17 cellular contexts compared by ENCODE assay signal in genomic region chr9:134285215-134285845, GRCh38. TPM values are rescaled to one million over a fixed set of nuclear protein-coding genes. Genes with fewer than 3 reads are reported as not detected.
DNase-seq lines count a peak whose midpoint lies in the region; ATAC-seq and TF ChIP-seq lines count a peak whose summit lies in the region.
"Had no signal": no experiment of that assay in that cellular context is flagged by ENCODE, and none has a peak within 500 bp of the region (broad histone marks: within the 10 kb centered on the region; RNA-seq: fewer than 3 reads in every experiment).

No MANE protein-coding gene starts in this region.

- no peak; the same call in 1 of the 2 replicates for ATAC-seq in HCT116
- no peak for ATAC-seq in GM18520 (IDR thresholded peaks at IDR 0.05; ENCODE audit: unreplicated experiment)

- WGBS in prostate gland = 87% methylated on average over 15 of the region's 15 CpGs

- intact Hi-C loops in HCT116 (cut with micrococcal nuclease) = no loop called here
- intact Hi-C loops in prostate gland (cut with DNase I) = no loop called here

- H2AFZ ChIP-seq in HCT116 (ENCODE audit: low read depth, low read length, poor library complexity, severe bottlenecking) = no peak overlapping the region

- H3K27ac ChIP-seq in HCT116 (ENCODE audit: low read depth, low read length) (no peak overlapping the region), VCaP (peak overlapping the region; percentile 85; the same call in 1 of the 2 replicates), epithelial cell of prostate (no peak overlapping the region), prostate gland (no peak overlapping the region)
- H3K27ac ChIP-seq: HL-60, KMS-11 had no signal

- no peaks in the 10 kb centered on the region for H3K9me2 ChIP-seq in HCT116 (ENCODE audit: insufficient read depth)

- DNase-seq in HCT116 (ENCODE audit: low read depth, low spot score) (no peak), epithelial cell of prostate (ENCODE audit: low read depth, low spot score) (peak; percentile 44), renal cortical epithelial cell (ENCODE audit: low read depth) (peak; percentile 6), prostate gland (ENCODE audit: low spot score) (no peak), HK-2 (ENCODE audit: unreplicated experiment) (no peak)
- DNase-seq: COR-L47, DMS153, EL, HCEC 1CT, MM.1S, NCI-H1105, NCI-H1694 treated with DMSO at 0.1 percent for 48 hours, SHP77 had no signal

- no peaks in the 10 kb centered on the region for H4K20me1 ChIP-seq in HCT116 (ENCODE audit: insufficient read depth)

- no peak overlapping the region for H3K4me3 ChIP-seq in HCT116 (replicated peaks in 1 of 2; ENCODE audit: low read depth in 1 of 2, low read length in 2 of 2)
- no peak overlapping the region for H3K4me3 ChIP-seq in prostate gland

- no peak for TF ChIP-seq RAD21 in HCT116 (IDR thresholded peaks at IDR 0.05; ENCODE audit: low read depth)

- H3K9me3 ChIP-seq in HCT116 (ENCODE audit: control insufficient read depth in 1 of 2, insufficient read depth in 1 of 2, low read depth in 1 of 2, low read length in 2 of 2) (no peaks in the 10 kb centered on the region), prostate gland (no peaks in the 10 kb centered on the region)

- no TSS peak for BruUV-seq in HCT116 (replicated peaks; lab: Mats Ljungman, UMichigan)

- no peaks in the 10 kb centered on the region for H3K27me3 ChIP-seq in HCT116 (ENCODE audit: insufficient read depth, low read length)
- no peaks in the 10 kb centered on the region for H3K27me3 ChIP-seq in prostate gland (replicated peaks; ENCODE audit: insufficient read depth)

- no peaks in the 10 kb centered on the region for H3K79me2 ChIP-seq in HCT116 (ENCODE audit: insufficient read depth, low read length)

- CTCF ChIA-PET in HCT116 (lab: Charles Lee) = no interaction called here

- RAD21 ChIA-PET in HCT116 (lab: Charles Lee; ENCODE audit: low non-redundant PET in 1 of 2, low total read pairs in 2 of 2, uncharacterized antibody in 2 of 2, unreplicated experiment in 2 of 2) = no interaction called here

- H3K9ac ChIP-seq in HCT116 (ENCODE audit: low read length) = no peak overlapping the region
- H3K9ac ChIP-seq: KMS-11 had no signal

- POLR2A ChIA-PET in HCT116 (lab: Charles Lee) = no interaction called here

- no peak for TF ChIP-seq CTCF in HCT116 (IDR thresholded peaks at IDR 0.05 in 2 of 3, conservative IDR thresholded peaks at IDR 0.05 in 1 of 3; ENCODE audit: borderline replicate concordance in 1 of 3, insufficient read depth in 1 of 3, low read depth in 2 of 3, low read length in 2 of 3)
- TF ChIP-seq CTCF in VCaP (conservative IDR thresholded peaks at IDR 0.05) = no peak
- TF ChIP-seq CTCF in prostate gland (IDR thresholded peaks at IDR 0.05) = no peak

- peaks cover 0 to 4% of the 10 kb centered on the region in 2 experiments; a peak in 1 of 4 replicates for H3K4me1 ChIP-seq in HCT116 (ENCODE audit: control insufficient read depth in 1 of 2, insufficient read depth in 2 of 2, low read length in 2 of 2)
- peaks cover 11% of the 10 kb centered on the region for H3K4me1 ChIP-seq in prostate gland (replicated peaks)

- H3K4me2 ChIP-seq in HCT116 (ENCODE audit: low read length) = 0 out of 2 replicates have a peak overlapping the region, but pooled peaks have one; percentile 19
- H3K4me2 ChIP-seq: KMS-11 had no signal

- H3K36me3 ChIP-seq in HCT116 (ENCODE audit: control insufficient read depth in 1 of 2, insufficient read depth in 2 of 2, low read length in 2 of 2) = no peaks in the 10 kb centered on the region
- no peaks in the 10 kb centered on the region for H3K36me3 ChIP-seq in prostate gland

- TF ChIP-seq POLR2A in HCT116 (IDR thresholded peaks at IDR 0.05; ENCODE audit: borderline replicate concordance, extremely low read depth, insufficient read depth, insufficient read length) = no peak
- TF ChIP-seq POLR2A in prostate gland (IDR thresholded peaks at IDR 0.05) = no peak

TF ChIP-seq in HCT116, 20 proteins besides CTCF, POLR2A, EP300 and RAD21:
- no peak for TF ChIP-seq SP1 (IDR thresholded peaks at IDR 0.05; ENCODE audit: low read depth)

RNA-seq across cellular contexts. Expression of gene RXRA, which starts 40.9 kb away (rescaled TPM):
- 43.9 TPM for total RNA-seq in HCT116 (2021; ENCODE audit: unreplicated experiment)
- 39.0 and 47.7 TPM in 2 replicates for polyA plus RNA-seq in HCT116 (2012)
- total RNA-seq in renal cortical epithelial cell = 8.3 and 26.5 TPM in 2 replicates
- total RNA-seq in prostate gland = 10 to 100 TPM; 69.5 to 84.1 TPM

Comparison
In these comparisons a context has a peak if more than half of its experiments do, and no peak if none do; other contexts are left out.
1. DNase-seq: peak in epithelial cell of prostate (single experiment) and renal cortical epithelial cell (single experiment); none in HCT116 (single experiment), prostate gland (single experiment) and HK-2 (single experiment).